In genomic region chr1:192702212-192702993, GRCh38 we compare ENCODE assay signal across 12 cellular contexts.
DNase-seq lines count a peak whose midpoint lies in the region; ATAC-seq and TF ChIP-seq lines count a peak whose summit lies in the region.
"Had no signal": no experiment of that assay in that cellular context is flagged by ENCODE, and none has a peak within 500 bp of the region (broad histone marks: within the 10 kb centered on the region; RNA-seq: fewer than 3 reads in every experiment).

No MANE protein-coding gene starts in this region.

- POLR2A ChIA-PET in WTC11 (lab: Charles Lee) = no interaction called here

- no peak overlapping the region for H3K4me3 Mint-ChIP-seq in WTC11

- no peak overlapping the region for H3K4me3 ChIP-seq in kidney epithelial cell (ENCODE audit: low read depth, low read length)
- H3K4me3 ChIP-seq: colonic mucosa, spleen had no signal

- CTCF ChIA-PET in WTC11 (lab: Charles Lee) = no interaction called here

- no peaks in the 10 kb centered on the region for H3K36me3 ChIP-seq in kidney epithelial cell (ENCODE audit: control insufficient read depth, insufficient read depth, low read length)
- H3K36me3 ChIP-seq: colonic mucosa, spleen had no signal

- TF ChIP-seq CTCF in AG09319 (IDR thresholded peaks at IDR 0.05; ENCODE audit: low read depth, low read length) (no peak), WTC11 (IDR thresholded peaks at IDR 0.05) (no peak), kidney epithelial cell (IDR thresholded peaks at IDR 0.05; ENCODE audit: insufficient read depth, low read length, poor library complexity, severe bottlenecking) (no peak)

- no peak for ATAC-seq in WTC11
- ATAC-seq in HG02981 (IDR thresholded peaks at IDR 0.05; ENCODE audit: unreplicated experiment) = no peak
- no peak for ATAC-seq in HG03469 (IDR thresholded peaks at IDR 0.05; ENCODE audit: unreplicated experiment)

- H3K9me3 Mint-ChIP-seq in WTC11 = no peaks in the 10 kb centered on the region

- no peaks in the 10 kb centered on the region for H3K27me3 Mint-ChIP-seq in WTC11 (ENCODE audit: low read depth)

- H3K27ac Mint-ChIP-seq in WTC11 = no peak overlapping the region

- H3K36me3 Mint-ChIP-seq in WTC11 = no peaks in the 10 kb centered on the region
- H3K36me3 Mint-ChIP-seq: activated CD8-positive, alpha-beta memory T cell treated with anti-CD3 and anti-CD28 coated beads, Interleukin-2, amount 10 ng/mL, durations not matched to agents 7 days and 5 days had no signal

- DNase-seq in AG09319 (ENCODE audit: extremely low read depth, low read depth) (peak; percentile 62), HuH-7.5 (ENCODE audit: low spot score) (peak; percentile 5), WTC11 (ENCODE audit: low spot score) (no peak), kidney epithelial cell (ENCODE audit: low read depth) (peak; percentile 31), HK-2 (ENCODE audit: unreplicated experiment) (no peak), NCI-H446 treated with DMSO at 0.1 percent for 48 hours (lab: John Stamatoyannopoulos, UW) (no peak)
- DNase-seq: activated CD8-positive, alpha-beta memory T cell treated with anti-CD3 and anti-CD28 coated beads, Interleukin-2, amount 10 ng/mL, durations not matched to agents 7 days and 5 days; colonic mucosa; SHP77 treated with DMSO at 0.1 percent for 48 hours; spleen had no signal

- no peaks in the 10 kb centered on the region for H3K4me1 Mint-ChIP-seq in WTC11

- H3K27me3 ChIP-seq in kidney epithelial cell (ENCODE audit: control insufficient read depth, insufficient read depth, low read length) = no peaks in the 10 kb centered on the region
- H3K27me3 ChIP-seq: colonic mucosa, spleen had no signal

TF ChIP-seq in WTC11, 78 proteins besides CTCF, POLR2A, EP300 and RAD21:
- TF ChIP-seq ZNF263 (CRISPR knock-in tag; IDR thresholded peaks at IDR 0.05; ENCODE audit: low read depth) = no peak
- peak; percentile 34; the same call in 1 of the 2 replicates for TF ChIP-seq GABPB1 (CRISPR knock-in tag; IDR thresholded peaks at IDR 0.05)
- no peak for TF ChIP-seq TP53 (CRISPR knock-in tag; IDR thresholded peaks at IDR 0.05)

Comparison
In these comparisons a context has a peak if more than half of its experiments do, and no peak if none do; other contexts are left out.
1. DNase-seq: peak in AG09319 (single experiment), HuH-7.5 (single experiment) and kidney epithelial cell (single experiment); none in WTC11 (single experiment), HK-2 (single experiment) and NCI-H446 treated with DMSO at 0.1 percent for 48 hours (single experiment).